ENCODE assay signal across 1 cellular context in the genomic region with DNA sequence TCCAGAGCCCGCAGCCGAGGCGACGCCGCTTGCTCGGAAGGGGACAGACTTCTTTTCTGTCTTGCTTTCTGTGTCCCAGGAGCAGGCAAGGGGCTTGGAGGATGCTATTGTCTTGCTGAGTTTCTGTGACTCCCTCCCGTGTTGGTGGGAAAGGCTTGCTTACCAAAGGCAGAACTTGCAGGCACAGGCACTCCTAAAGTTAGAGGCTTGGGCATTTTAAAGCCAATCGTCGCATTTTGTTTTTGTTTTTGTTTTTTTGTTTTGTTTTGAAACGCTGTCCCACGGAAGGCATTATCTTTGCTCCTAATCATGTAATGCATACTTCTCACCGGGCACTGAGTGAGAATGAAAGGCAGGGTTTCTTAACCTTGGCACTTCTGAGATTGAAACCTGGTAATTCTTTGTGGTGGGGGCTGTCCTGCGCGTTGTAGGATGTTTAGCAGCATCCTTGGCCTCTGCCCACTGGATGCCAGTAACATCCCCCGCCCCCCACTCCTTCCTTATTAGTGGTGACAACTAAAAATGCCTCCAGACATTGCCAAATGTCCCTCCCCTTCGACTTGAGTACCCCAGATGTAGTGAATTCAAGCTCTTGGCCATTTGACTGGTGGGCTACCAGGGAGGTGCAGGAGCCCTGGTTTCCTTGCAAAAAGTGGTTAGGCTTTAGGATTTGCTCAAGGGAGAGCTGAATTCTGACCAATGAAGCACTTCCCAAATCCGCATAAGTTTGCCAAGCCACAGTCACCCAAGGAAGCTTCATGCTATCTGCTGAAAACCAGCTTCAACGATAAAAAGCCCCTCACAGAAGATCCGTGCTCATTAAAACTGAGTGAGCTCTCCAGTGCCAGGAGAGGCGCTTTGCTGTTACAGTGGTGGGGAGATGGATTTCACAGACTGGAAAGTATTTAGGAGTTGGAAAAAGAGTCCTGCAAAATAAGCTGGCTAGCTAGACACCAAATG.
TF ChIP-seq lines count a peak whose summit lies in the region.

No MANE protein-coding gene starts in this region.

TF ChIP-seq in HCT116, 20 proteins besides CTCF, POLR2A, EP300 and RAD21 (continued from another document):
- TF ChIP-seq TCF7L2 (IDR thresholded peaks at IDR 0.05; ENCODE audit: borderline replicate concordance, extremely low read depth, insufficient read depth, insufficient read length) (no peak), SRF (IDR thresholded peaks at IDR 0.05; ENCODE audit: low read depth) (no peak)
- TF ChIP-seq, protein P1, sequence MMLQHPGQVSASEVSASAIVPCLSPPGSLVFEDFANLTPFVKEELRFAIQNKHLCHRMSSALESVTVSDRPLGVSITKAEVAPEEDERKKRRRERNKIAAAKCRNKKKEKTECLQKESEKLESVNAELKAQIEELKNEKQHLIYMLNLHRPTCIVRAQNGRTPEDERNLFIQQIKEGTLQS (IDR thresholded peaks at IDR 0.05), result no peak
